9 cellular contexts compared by ENCODE assay signal in the genomic region with DNA sequence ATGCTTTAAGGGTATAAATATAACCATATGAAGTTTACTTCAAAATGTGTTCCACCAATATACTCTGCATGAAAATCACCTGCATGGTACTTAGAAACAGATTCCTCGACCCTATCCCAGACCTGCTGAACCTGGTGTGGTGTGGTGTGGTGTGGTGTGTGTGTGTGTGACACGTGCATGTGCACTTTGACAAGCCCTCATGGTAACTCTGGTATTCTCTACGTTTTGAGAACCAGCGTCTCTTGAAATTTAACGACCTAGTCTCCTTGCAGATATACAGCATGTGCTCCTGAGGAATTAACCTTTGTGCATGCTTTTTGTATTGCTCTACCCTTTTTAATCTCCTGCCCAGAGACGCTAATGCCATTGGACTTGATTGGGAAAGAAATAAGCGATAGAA. TPM values are rescaled to one million over a fixed set of nuclear protein-coding genes. Genes with fewer than 3 reads are reported as not detected.
"Had no signal": no experiment of that assay in that cellular context is flagged by ENCODE, and none has a peak within 500 bp of the region (broad histone marks: within the 10 kb centered on the region; RNA-seq: fewer than 3 reads in every experiment).

No MANE protein-coding gene starts in this region.

- ATAC-seq: GM12878 had no signal

- H3K4me3 ChIP-seq: GM12878 had no signal

- FAIRE-seq: G401.6, GM12878, GM12891, GM12892, GM18507, GM19239 had no signal

- DNase-seq: GDM1, GF-D8 had no signal

RNA-seq across cellular contexts. Expression of a gene that starts 29.5 kb away (rescaled TPM):
- total RNA-seq: G401, GM12878 had no signal
- polyA plus RNA-seq: GM12878 had no signal
